ENCODE assay signal across 28 cellular contexts in genomic region chr14:102538598-102539543, GRCh38. TPM values are rescaled to one million over a fixed set of nuclear protein-coding genes. Genes with fewer than 3 reads are reported as not detected.
DNase-seq lines count a peak whose midpoint lies in the region; ATAC-seq, FAIRE-seq and TF ChIP-seq lines count a peak whose summit lies in the region.
"Had no signal": no experiment of that assay in that cellular context is flagged by ENCODE, and none has a peak within 500 bp of the region (broad histone marks: within the 10 kb centered on the region; RNA-seq: fewer than 3 reads in every experiment).

No MANE protein-coding gene starts in this region.

- H3K23ac ChIP-seq in H1 (ENCODE audit: insufficient read length) (no peak overlapping the region), trophoblast cell (ENCODE audit: low read length) (no peak overlapping the region)

- POLR2A ChIA-PET in H1 (lab: Charles Lee; ENCODE audit: partially characterized antibody) = interaction anchor here (1.2 to 1.5 kb wide), 2 partner anchors 17 to 47 kb away, joined by 4 read pairs; no protein-coding TSS in a partner anchor

- H3K27ac ChIP-seq in SK-N-MC (peak overlapping the region; percentile 97), H1 (ENCODE audit: low read depth, low read length) (no peak overlapping the region), trophoblast cell (ENCODE audit: low read depth, low read length) (no peak overlapping the region)
- H3K27ac ChIP-seq: tibial artery had no signal

- WGBS in H1 (ENCODE audit: extremely low coverage in 1 of 2, insufficient coverage in 1 of 2, insufficient read length in 1 of 2, insufficient replicate concordance in 2 of 2, low coverage in 1 of 2, low lambda C conversion rate in 2 of 2, missing lambda C conversion rate in 1 of 2), 2 experiments = 90% methylated on average over 24 of the region's 25 CpGs; no CpG with 5 or more reads in 1 of the 2 experiments
- WGBS in trophoblast cell (ENCODE audit: extremely low coverage, insufficient coverage, insufficient read length) = no CpG with 5 or more reads among the region's 25 CpGs

- no peak for TF ChIP-seq POLR2A in H1 (IDR thresholded peaks at IDR 0.05; ENCODE audit: control extremely low read depth in 1 of 2, low read depth in 2 of 2, low read length in 2 of 2)

- H2BK20ac ChIP-seq in H1 (ENCODE audit: low read length) = no peak overlapping the region

- H3K9ac ChIP-seq in SK-N-MC (ENCODE audit: insufficient read length) (peak overlapping the region; percentile 48), H1 (replicated peaks in 1 of 4; ENCODE audit: extremely low read depth in 1 of 4, low read depth in 3 of 4, low read length in 3 of 4) (no peak overlapping the region), trophoblast cell (ENCODE audit: low read length) (no peak overlapping the region)

- peaks cover 14% of the 10 kb centered on the region for H3K27me3 Mint-ChIP-seq in stimulated activated naive CD8-positive, alpha-beta T cell treated with anti-CD3 and anti-CD28 coated beads, Interleukin-15, amount 100 ng/mL, for 72 hours

- H2BK120ac ChIP-seq in H1 (replicated peaks; ENCODE audit: low read depth, low read length) (peak overlapping the region; percentile 22), trophoblast cell (ENCODE audit: insufficient read depth, low read length, poor library complexity) (no peak overlapping the region)

- no peak for TF ChIP-seq EP300 in H1 (IDR thresholded peaks at IDR 0.05; ENCODE audit: borderline replicate concordance in 1 of 2, low read depth in 2 of 2, low read length in 2 of 2)

- H3K4me1 Mint-ChIP-seq in stimulated activated naive CD8-positive, alpha-beta T cell treated with anti-CD3 and anti-CD28 coated beads, Interleukin-15, amount 100 ng/mL, for 72 hours = no peaks in the 10 kb centered on the region
- H3K4me1 Mint-ChIP-seq: activated naive CD4-positive, alpha-beta T cell treated with anti-CD3 and anti-CD28 coated beads, Interleukin-2, amount 10 ng/mL, durations not matched to agents 7 days and 5 days; immature natural killer cell had no signal

- no peaks in the 10 kb centered on the region for H3K23me2 ChIP-seq in H1 (ENCODE audit: low read depth, low read length)

- H3K18ac ChIP-seq in H1 (ENCODE audit: extremely low read depth, low read length) (no peak overlapping the region; the same call in 1 of the 2 replicates), trophoblast cell (ENCODE audit: low read length) (no peak overlapping the region)

- H4K5ac ChIP-seq in H1 (ENCODE audit: insufficient read length, low read depth, low read length) = no peak overlapping the region

- H2AFZ ChIP-seq in H1 (ENCODE audit: low read length) = no peak overlapping the region
- H2AFZ ChIP-seq in trophoblast cell (ENCODE audit: insufficient read depth, low read length, poor library complexity) = no peak overlapping the region

- H3K79me1 ChIP-seq in H1 (ENCODE audit: low read depth, low read length) = no peaks in the 10 kb centered on the region
- peaks cover under 1% of the 10 kb centered on the region for H3K79me1 ChIP-seq in trophoblast cell (ENCODE audit: low read length)

- no peak overlapping the region for H4K12ac ChIP-seq in trophoblast cell (ENCODE audit: low read depth, low read length)

- peak; percentile 35 for ATAC-seq in stimulated activated naive CD8-positive, alpha-beta T cell treated with anti-CD3 and anti-CD28 coated beads, Interleukin-15, amount 100 ng/mL, for 72 hours
- ATAC-seq in stimulated activated naive CD8-positive, alpha-beta T cell treated with anti-CD3 and anti-CD28 coated beads, Interleukin-15, Interleukin-2, amounts not matched to agents 100 U/mL and 50 U/mL, for 24 hours = no peak
- ATAC-seq: activated CD8-positive, alpha-beta T cell treated with anti-CD3 and anti-CD28 coated beads for 36 hours had no signal

- H2BK12ac ChIP-seq in H1 (ENCODE audit: low read depth, low read length) (0 out of 2 replicates have a peak overlapping the region, but pooled peaks have one; percentile 39), trophoblast cell (ENCODE audit: low read length) (no peak overlapping the region)

- H3K4me3 Mint-ChIP-seq in stimulated activated naive CD8-positive, alpha-beta T cell treated with anti-CD3 and anti-CD28 coated beads, Interleukin-15, amount 100 ng/mL, for 72 hours = no peak overlapping the region
- H3K4me3 Mint-ChIP-seq: activated CD8-positive, alpha-beta T cell treated with anti-CD3 and anti-CD28 coated beads for 36 hours; activated naive CD4-positive, alpha-beta T cell treated with anti-CD3 and anti-CD28 coated beads, Interleukin-2, amount 10 ng/mL, durations not matched to agents 7 days and 5 days; activated T-helper 1 cell treated with anti-CD3 and anti-CD28 coated beads, Interleukin-12 subunit alpha, Interleukin-12 subunit beta, Interleukin-2, Interleukin-4 antibody, amounts not matched to agents 30 ng/mL and 10 ng/mL and 1 ng/mL, durations not matched to agents 14 hours and 24 hours and 36 hours; CD8-positive, alpha-beta memory T cell; HFFc6; immature natural killer cell had no signal

- H2BK5ac ChIP-seq in H1 (ENCODE audit: low read depth, low read length) (no peak overlapping the region; the same call in 1 of the 2 replicates), trophoblast cell (ENCODE audit: low read depth, low read length, poor library complexity) (no peak overlapping the region)

- H3K79me2 ChIP-seq in H1 (ENCODE audit: control insufficient read depth in 1 of 2, insufficient read depth in 2 of 2, low read length in 2 of 2) = no peaks in the 10 kb centered on the region
- H3K79me2 ChIP-seq in trophoblast cell (ENCODE audit: control insufficient read depth, insufficient read depth, low read length, poor library complexity) = no peaks in the 10 kb centered on the region

- H3K14ac ChIP-seq in H1 (ENCODE audit: insufficient read length) = no peak overlapping the region
- H3K14ac ChIP-seq in trophoblast cell (ENCODE audit: low read length) = no peak overlapping the region

- H3K36me3 ChIP-seq in SK-N-MC (ENCODE audit: insufficient read depth, low read length) (no peaks in the 10 kb centered on the region), H1 (ENCODE audit: control insufficient read depth in 2 of 4, insufficient read depth in 4 of 4, low read length in 3 of 4) (no peaks in the 10 kb centered on the region), trophoblast cell (ENCODE audit: control insufficient read depth in 1 of 2, insufficient read depth in 2 of 2, low read length in 2 of 2) (no peaks in the 10 kb centered on the region)
- H3K36me3 ChIP-seq: tibial artery had no signal

- TF ChIP-seq CTCF in H1 (IDR thresholded peaks at IDR 0.05; ENCODE audit: control extremely low read depth in 1 of 3, insufficient read depth in 1 of 3, low read depth in 1 of 3, low read length in 3 of 3) = no peak

- H3K27ac Mint-ChIP-seq in stimulated activated naive CD8-positive, alpha-beta T cell treated with anti-CD3 and anti-CD28 coated beads, Interleukin-15, amount 100 ng/mL, for 72 hours = peak overlapping the region in 1 of 2 donors; percentile 46
- H3K27ac Mint-ChIP-seq: activated CD8-positive, alpha-beta T cell treated with anti-CD3 and anti-CD28 coated beads for 36 hours; activated naive CD4-positive, alpha-beta T cell treated with anti-CD3 and anti-CD28 coated beads, Interleukin-2, amount 10 ng/mL, durations not matched to agents 7 days and 5 days; activated T-helper 1 cell treated with anti-CD3 and anti-CD28 coated beads, Interleukin-12 subunit alpha, Interleukin-12 subunit beta, Interleukin-2, Interleukin-4 antibody, amounts not matched to agents 30 ng/mL and 10 ng/mL and 1 ng/mL, durations not matched to agents 14 hours and 24 hours and 36 hours; CD8-positive, alpha-beta memory T cell; HFFc6; immature natural killer cell had no signal

- no peak overlapping the region for H3K56ac ChIP-seq in H1 (replicated peaks; ENCODE audit: insufficient read length, low read depth, low read length)

- no peaks in the 10 kb centered on the region for H3K9me3 Mint-ChIP-seq in stimulated activated naive CD8-positive, alpha-beta T cell treated with anti-CD3 and anti-CD28 coated beads, Interleukin-15, amount 100 ng/mL, for 72 hours
- H3K9me3 Mint-ChIP-seq: activated CD8-positive, alpha-beta T cell treated with anti-CD3 and anti-CD28 coated beads for 36 hours; activated naive CD4-positive, alpha-beta T cell treated with anti-CD3 and anti-CD28 coated beads, Interleukin-2, amount 10 ng/mL, durations not matched to agents 7 days and 5 days; activated T-helper 1 cell treated with anti-CD3 and anti-CD28 coated beads, Interleukin-12 subunit alpha, Interleukin-12 subunit beta, Interleukin-2, Interleukin-4 antibody, amounts not matched to agents 30 ng/mL and 10 ng/mL and 1 ng/mL, durations not matched to agents 14 hours and 24 hours and 36 hours; CD8-positive, alpha-beta memory T cell; HFFc6; immature natural killer cell had no signal

- H2AK5ac ChIP-seq in H1 (ENCODE audit: low read depth, low read length) (no peak overlapping the region), trophoblast cell (ENCODE audit: low read length) (peak overlapping the region; percentile 63)

- H4K8ac ChIP-seq in H1 (ENCODE audit: extremely low read depth, insufficient read depth, low read length) (peak overlapping the region; percentile 68), trophoblast cell (ENCODE audit: low read depth, low read length) (no peak overlapping the region)

- CTCF ChIA-PET in H1 (lab: Charles Lee; ENCODE audit: partially characterized antibody) = interaction anchor here (1.2 to 3.7 kb wide), 5 partner anchors 23 to 56 kb away, joined by 3 to 13 read pairs (median 6); no protein-coding TSS in a partner anchor

- FAIRE-seq in H1 (lab: Jason Lieb, UNC) = no peak
- FAIRE-seq: A549, colon, GM12891 had no signal

- DNase-seq in stimulated activated naive CD8-positive, alpha-beta T cell treated with anti-CD3 and anti-CD28 coated beads, Interleukin-15, amount 100 ng/mL, for 72 hours = no peak
- DNase-seq in stimulated activated naive CD8-positive, alpha-beta T cell treated with anti-CD3 and anti-CD28 coated beads, Interleukin-15, Interleukin-2, amounts not matched to agents 100 U/mL and 50 U/mL, for 24 hours = no peak
- DNase-seq in SK-N-MC (ENCODE audit: low read depth, low spot score) (no peak), H1 (ENCODE audit: low read depth in 1 of 2, low spot score in 2 of 2) (no peak), trophoblast cell (no peak), NCI-H2107 treated with DMSO at 0.1 percent for 48 hours (lab: John Stamatoyannopoulos, UW; ENCODE audit: unreplicated experiment) (no peak), glomerular visceral epithelial cell (ENCODE audit: extremely low spot score) (no peak)
- no peak for DNase-seq in activated naive CD4-positive, alpha-beta T cell treated with Interleukin-2 at 50 U/mL for 16 hours
- DNase-seq: activated CD8-positive, alpha-beta memory T cell treated with anti-CD3 and anti-CD28 coated beads, Interleukin-2, amount 50 U/mL, for 48 hours; activated CD8-positive, alpha-beta T cell treated with anti-CD3 and anti-CD28 coated beads for 36 hours; activated naive CD4-positive, alpha-beta T cell treated with anti-CD3 and anti-CD28 coated beads, Interleukin-2, amount 10 ng/mL, durations not matched to agents 7 days and 5 days; AML-193; CD8-positive, alpha-beta memory T cell; effector CD4-positive, alpha-beta T cell; HFFc6; hypothalamus; immature natural killer cell; left cardiac atrium; NCI-H187 treated with DMSO at 0.1 percent for 48 hours; NCI-H526; OCI-M1; stimulated activated CD8-positive, alpha-beta memory T cell treated with anti-CD3 and anti-CD28 coated beads, Interleukin-4, amount 100 ng/mL, for 48 hours; T-helper 2 cell; tibial artery had no signal

- H2BK15ac ChIP-seq in H1 (ENCODE audit: low read length) = no peak overlapping the region

- H3K4me2 ChIP-seq in H1 (ENCODE audit: insufficient read depth in 1 of 2, low read depth in 2 of 2, low read length in 2 of 2) (no peak overlapping the region), trophoblast cell (ENCODE audit: low read length) (no peak overlapping the region)
- H3K4me2 ChIP-seq: A549 had no signal

- peaks cover 0 to 8% (median 3%) of the 10 kb centered on the region in 4 experiments; a peak in 4 of 7 replicates for H3K4me1 ChIP-seq in H1 (replicated peaks in 1 of 4; ENCODE audit: control insufficient read depth in 3 of 4, insufficient read depth in 4 of 4, low read length in 3 of 4)
- peaks cover 5 to 7% of the 10 kb centered on the region in 2 experiments for H3K4me1 ChIP-seq in trophoblast cell (ENCODE audit: control insufficient read depth in 1 of 2, insufficient read depth in 2 of 2, low read length in 2 of 2)

- peak overlapping the region; percentile 27 for H4K91ac ChIP-seq in H1 (replicated peaks; ENCODE audit: insufficient read length, low read length)
- H4K91ac ChIP-seq in trophoblast cell (ENCODE audit: low read depth, low read length) = peak overlapping the region; percentile 21

- H3K9me3 ChIP-seq in SK-N-MC (ENCODE audit: low read depth, low read length) (no peaks in the 10 kb centered on the region), H1 (ENCODE audit: insufficient read depth in 2 of 2, low read depth in 1 of 2, low read length in 1 of 2) (no peaks in the 10 kb centered on the region), trophoblast cell (ENCODE audit: insufficient read depth, low read depth, low read length) (peaks cover 1% of the 10 kb centered on the region)
- H3K9me3 ChIP-seq: A549, tibial artery had no signal

- H3K4ac ChIP-seq in H1 (replicated peaks; ENCODE audit: insufficient read length, low read depth, low read length) = no peak overlapping the region
- no peak overlapping the region for H3K4ac ChIP-seq in trophoblast cell (ENCODE audit: low read depth, low read length)

- no peaks in the 10 kb centered on the region for H4K20me1 ChIP-seq in H1 (replicated peaks in 1 of 2; ENCODE audit: control insufficient read depth in 1 of 2, insufficient read depth in 2 of 2, low read length in 2 of 2)

- no peak for TF ChIP-seq RAD21 in H1 (IDR thresholded peaks at IDR 0.05 in 1 of 2, conservative IDR thresholded peaks at IDR 0.05 in 1 of 2; ENCODE audit: low read depth in 2 of 2, low read length in 2 of 2)

- peaks cover 0 to 4% (median 0%) of the 10 kb centered on the region in 4 experiments; a peak in 2 of 7 replicates for H3K27me3 ChIP-seq in H1 (replicated peaks in 1 of 4; ENCODE audit: control insufficient read depth in 3 of 4, extremely low read depth in 1 of 4, insufficient read depth in 3 of 4, low read length in 3 of 4)
- H3K27me3 ChIP-seq in trophoblast cell (ENCODE audit: insufficient read depth, low read length) = no peaks in the 10 kb centered on the region

- H3K4me3 ChIP-seq in SK-N-MC (peak overlapping the region; percentile 67; the same call in 1 of the 2 replicates), H1 (ENCODE audit: extremely low read depth in 1 of 4, insufficient read depth in 2 of 4, low read depth in 3 of 4, low read length in 4 of 4) (no peak overlapping the region), trophoblast cell (ENCODE audit: low read depth, low read length) (no peak overlapping the region)
- H3K4me3 ChIP-seq: A549, tibial artery had no signal

RNA-seq across cellular contexts. Expression of gene ANKRD9, which starts 29.3 kb away (rescaled TPM):
- 35.0 and 37.0 TPM in 2 replicates for total RNA-seq in H1 (2021; fragmentation: NEBNext Ultra II Directional; extraction: Animal tissue kit (Norgen Biotek cat#: 25700))
- polyA plus RNA-seq in H1 (2011; rRNA removed) = 41.8 and 47.5 TPM in 2 replicates
- 59.7 TPM for polyA plus RNA-seq in H1 (2011; cell fraction: cytosol; rRNA removed)
- 105 TPM for polyA plus RNA-seq in H1 (2011; cell fraction: nucleus; rRNA removed)
- polyA plus RNA-seq in H1 (2012, experiment 1 of 2) = 16.8 to 27.7 TPM (median 25.7 TPM) in 4 replicates
- 11.8 TPM for polyA plus RNA-seq in H1 (2012, experiment 2 of 2)
- polyA plus RNA-seq in H1 (2013, experiment 1 of 2) = 20.3 TPM
- 18.9 TPM for polyA plus RNA-seq in H1 (2013, experiment 2 of 2)
- 7.0 and 8.6 TPM in 2 replicates for polyA minus RNA-seq in H1 (2011; rRNA and poly(A)+ RNA removed)
- polyA minus RNA-seq in H1 (2011; cell fraction: cytosol; rRNA and poly(A)+ RNA removed) = 22.1 TPM
- 26.5 TPM for polyA minus RNA-seq in H1 (2011; cell fraction: nucleus; rRNA and poly(A)+ RNA removed)
- polyA plus RNA-seq in trophoblast cell (2013) = 9.8 and 10.1 TPM in 2 replicates

RNA-seq across cellular contexts. Expression of gene RCOR1, which starts 53.6 kb away (rescaled TPM):
- total RNA-seq in H1 (2021; fragmentation: NEBNext Ultra II Directional; extraction: Animal tissue kit (Norgen Biotek cat#: 25700)) = 23.1 and 26.3 TPM in 2 replicates
- 8.6 and 12.3 TPM in 2 replicates for polyA plus RNA-seq in H1 (2011; rRNA removed)
- polyA plus RNA-seq in H1 (2011; cell fraction: cytosol; rRNA removed) = 9.7 TPM
- polyA plus RNA-seq in H1 (2011; cell fraction: nucleus; rRNA removed) = 8.9 TPM
- polyA plus RNA-seq in H1 (2012, experiment 1 of 2) = 10.0 to 14.7 TPM (median 12.8 TPM) in 4 replicates
- 2.3 TPM for polyA plus RNA-seq in H1 (2012, experiment 2 of 2)
- 11.1 TPM for polyA plus RNA-seq in H1 (2013, experiment 1 of 2)
- 11.7 TPM for polyA plus RNA-seq in H1 (2013, experiment 2 of 2)
- 18.2 and 19.2 TPM in 2 replicates for polyA minus RNA-seq in H1 (2011; rRNA and poly(A)+ RNA removed)
- polyA minus RNA-seq in H1 (2011; cell fraction: cytosol; rRNA and poly(A)+ RNA removed) = 14.6 TPM
- polyA minus RNA-seq in H1 (2011; cell fraction: nucleus; rRNA and poly(A)+ RNA removed) = 19.4 TPM
- polyA plus RNA-seq in trophoblast cell (2013) = 39.7 and 41.7 TPM in 2 replicates
